In the genomic region with DNA sequence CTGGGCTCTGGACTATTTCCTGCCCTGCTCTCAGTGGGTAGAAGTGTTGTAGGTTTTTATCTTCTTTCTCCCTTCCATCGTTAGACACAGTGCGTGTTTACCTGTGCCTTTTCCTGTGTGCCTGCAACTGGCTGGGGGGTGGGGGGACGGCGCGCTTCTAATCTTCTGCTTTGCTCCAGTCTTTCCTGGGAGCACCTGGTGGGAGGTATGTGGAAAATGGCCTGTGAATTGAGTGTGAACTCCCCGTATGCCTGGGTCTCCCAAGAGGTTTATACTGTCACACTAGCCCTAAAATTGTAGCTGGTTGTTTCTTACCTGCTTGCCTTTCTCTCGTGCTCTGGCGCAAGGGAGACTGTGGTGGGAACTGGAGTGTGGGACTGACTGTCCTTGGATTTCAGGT, we compare ENCODE assay signal across 19 cellular contexts.
"Had no signal": no experiment of that assay in that cellular context is flagged by ENCODE, and none has a peak within 500 bp of the region (broad histone marks: within the 10 kb centered on the region; RNA-seq: fewer than 3 reads in every experiment).

No MANE protein-coding gene starts in this region.

- H3K27ac ChIP-seq: cardiac muscle cell, epithelial cell of prostate, thyroid gland, WERI-Rb-1 had no signal

- ATAC-seq: activated CD8-positive, alpha-beta memory T cell treated with anti-CD3 and anti-CD28 coated beads, Interleukin-2, amount 10 ng/mL, durations not matched to agents 7 days and 5 days; activated T-helper 17 cell treated with anti-CD3 and anti-CD28 coated beads, Interleukin-2, amount 50 U/mL, for 72 hours; effector memory CD8-positive, alpha-beta T cell; natural killer cell treated with Interleukin-12 subunit alpha and Interleukin-12 subunit beta and Interleukin-15 and Interleukin-18, amount 100 ng/mL, for 72 hours had no signal

- DNase-seq: activated CD4-positive, alpha-beta memory T cell treated with anti-CD3 and anti-CD28 coated beads for 36 hours; activated CD8-positive, alpha-beta memory T cell treated with anti-CD3 and anti-CD28 coated beads, Interleukin-2, amount 10 ng/mL, durations not matched to agents 7 days and 5 days; activated naive CD4-positive, alpha-beta T cell; activated naive CD8-positive, alpha-beta T cell treated with anti-CD3 and anti-CD28 coated beads for 36 hours; activated T-cell treated with anti-CD3 and anti-CD28 coated beads, Interleukin-2, amount 50 U/mL, for 1 hour; amniotic stem cell; effector memory CD8-positive, alpha-beta T cell; foreskin fibroblast; hippocampal formation; kidney glomerular epithelial cell; posterior cingulate gyrus; stimulated activated CD4-positive, alpha-beta T cell treated with anti-CD3 and anti-CD28 coated beads, Interleukin-2, amount 100 ng/mL, for 24 hours; stimulated activated naive CD4-positive, alpha-beta T cell treated with Interleukin-2 at 50 U/mL for 16 hours; thyroid gland; WERI-Rb-1 had no signal

- H3K9me3 ChIP-seq: thyroid gland had no signal

- H3K27me3 Mint-ChIP-seq: activated CD4-positive, alpha-beta memory T cell treated with anti-CD3 and anti-CD28 coated beads for 36 hours; activated CD8-positive, alpha-beta memory T cell treated with anti-CD3 and anti-CD28 coated beads, Interleukin-2, amount 10 ng/mL, durations not matched to agents 7 days and 5 days; activated naive CD8-positive, alpha-beta T cell treated with anti-CD3 and anti-CD28 coated beads for 36 hours; activated T-helper 17 cell treated with anti-CD3 and anti-CD28 coated beads, Interleukin-2, amount 50 U/mL, for 72 hours; effector memory CD8-positive, alpha-beta T cell; natural killer cell treated with Interleukin-12 subunit alpha and Interleukin-12 subunit beta and Interleukin-15 and Interleukin-18, amount 100 ng/mL, for 72 hours had no signal

- H3K27me3 ChIP-seq: cardiac muscle cell, thyroid gland had no signal

- H3K4me1 ChIP-seq: thyroid gland had no signal

- H3K4me3 ChIP-seq: cardiac muscle cell, thyroid gland had no signal

- H3K27ac Mint-ChIP-seq: activated CD4-positive, alpha-beta memory T cell treated with anti-CD3 and anti-CD28 coated beads for 36 hours; activated CD8-positive, alpha-beta memory T cell treated with anti-CD3 and anti-CD28 coated beads, Interleukin-2, amount 10 ng/mL, durations not matched to agents 7 days and 5 days; activated naive CD8-positive, alpha-beta T cell treated with anti-CD3 and anti-CD28 coated beads for 36 hours; activated T-helper 17 cell treated with anti-CD3 and anti-CD28 coated beads, Interleukin-2, amount 50 U/mL, for 72 hours; effector memory CD8-positive, alpha-beta T cell had no signal

- H3K9me3 Mint-ChIP-seq: activated CD4-positive, alpha-beta memory T cell treated with anti-CD3 and anti-CD28 coated beads for 36 hours; activated naive CD8-positive, alpha-beta T cell treated with anti-CD3 and anti-CD28 coated beads for 36 hours; activated T-helper 17 cell treated with anti-CD3 and anti-CD28 coated beads, Interleukin-2, amount 50 U/mL, for 72 hours; effector memory CD8-positive, alpha-beta T cell; natural killer cell treated with Interleukin-12 subunit alpha and Interleukin-12 subunit beta and Interleukin-15 and Interleukin-18, amount 100 ng/mL, for 72 hours had no signal

- H3K4me3 Mint-ChIP-seq: activated CD4-positive, alpha-beta memory T cell treated with anti-CD3 and anti-CD28 coated beads for 36 hours; activated CD8-positive, alpha-beta memory T cell treated with anti-CD3 and anti-CD28 coated beads, Interleukin-2, amount 10 ng/mL, durations not matched to agents 7 days and 5 days; activated naive CD8-positive, alpha-beta T cell treated with anti-CD3 and anti-CD28 coated beads for 36 hours; activated T-helper 17 cell treated with anti-CD3 and anti-CD28 coated beads, Interleukin-2, amount 50 U/mL, for 72 hours; effector memory CD8-positive, alpha-beta T cell; natural killer cell treated with Interleukin-12 subunit alpha and Interleukin-12 subunit beta and Interleukin-15 and Interleukin-18, amount 100 ng/mL, for 72 hours had no signal
